ENCODE assay signal across 9 cellular contexts in the genomic region with DNA sequence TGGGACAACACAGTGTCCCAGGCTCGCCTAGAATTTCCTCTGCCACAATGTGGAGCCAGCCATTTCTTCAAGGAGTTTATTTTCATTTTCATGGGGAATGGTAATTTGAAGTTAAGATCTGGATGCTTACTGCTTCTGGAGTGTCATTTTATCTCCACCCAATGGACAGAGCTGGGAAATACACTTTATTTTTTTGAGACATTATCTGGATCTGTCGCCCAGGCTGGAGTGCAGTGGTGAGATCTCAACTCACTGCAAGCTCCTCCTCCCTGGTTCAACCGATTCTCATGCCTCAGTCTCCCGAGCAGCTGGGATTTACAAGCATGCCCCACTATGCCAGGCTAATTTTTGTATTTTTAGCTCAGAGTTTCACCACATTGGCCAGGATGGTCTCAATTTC. TPM values are rescaled to one million over a fixed set of nuclear protein-coding genes. Genes with fewer than 3 reads are reported as not detected.
DNase-seq lines count a peak whose midpoint lies in the region; ATAC-seq, FAIRE-seq and TF ChIP-seq lines count a peak whose summit lies in the region.
"Had no signal": no experiment of that assay in that cellular context is flagged by ENCODE, and none has a peak within 500 bp of the region (broad histone marks: within the 10 kb centered on the region; RNA-seq: fewer than 3 reads in every experiment).

No MANE protein-coding gene starts in this region.

- H2BK15ac ChIP-seq in mesenchymal stem cell (ENCODE audit: low read depth, poor library complexity, severe bottlenecking) = no peak overlapping the region

- H2BK120ac ChIP-seq in mesenchymal stem cell (ENCODE audit: low read depth, low read length) = no peak overlapping the region

- no peak overlapping the region for H3K4me2 ChIP-seq in mesenchymal stem cell (ENCODE audit: low read length, poor library complexity, severe bottlenecking)

- no peak overlapping the region for H3K4ac ChIP-seq in mesenchymal stem cell (ENCODE audit: low read depth in 1 of 2, low read length in 2 of 2)

- H3K9me3 ChIP-seq in endodermal cell (ENCODE audit: control insufficient read depth, low read length) (no peaks in the 10 kb centered on the region), mesenchymal stem cell (ENCODE audit: control insufficient read depth, low read length) (no peaks in the 10 kb centered on the region), aorta (ENCODE audit: control insufficient read depth, low read length) (no peaks in the 10 kb centered on the region)

- H3K4me1 ChIP-seq in endodermal cell (ENCODE audit: control insufficient read depth, insufficient read depth, low read length) = peaks cover 5% of the 10 kb centered on the region
- H3K4me1 ChIP-seq in mesenchymal stem cell (ENCODE audit: control insufficient read depth, insufficient read depth, low read depth, low read length) = no peaks in the 10 kb centered on the region
- H3K4me1 ChIP-seq in aorta (ENCODE audit: control insufficient read depth in 1 of 2, insufficient read depth in 2 of 2, low read length in 2 of 2) = no peaks in the 10 kb centered on the region

- ATAC-seq in HG02981 (IDR thresholded peaks at IDR 0.05; ENCODE audit: unreplicated experiment) (peak; percentile 65), aorta (ENCODE audit: low FRiP score) (peak; percentile 89)

- H3K27ac ChIP-seq in endodermal cell (ENCODE audit: low read depth, low read length) (no peak overlapping the region), mesenchymal stem cell (ENCODE audit: low read length, poor library complexity, severe bottlenecking) (no peak overlapping the region), aorta (ENCODE audit: low read depth in 1 of 2, low read length in 2 of 2) (no peak overlapping the region)

- H3K9me3 Mint-ChIP-seq in endodermal cell = peaks cover 7% of the 10 kb centered on the region

- H3K36me3 Mint-ChIP-seq in endodermal cell (ENCODE audit: low read depth) = no peaks in the 10 kb centered on the region

- H3K79me1 ChIP-seq in mesenchymal stem cell (replicated peaks; ENCODE audit: low read length, poor library complexity, severe bottlenecking) = peaks cover 3% of the 10 kb centered on the region

- H2AK5ac ChIP-seq in mesenchymal stem cell (ENCODE audit: low read length, severe bottlenecking) = no peak overlapping the region

- no peak overlapping the region for H3K14ac ChIP-seq in mesenchymal stem cell (ENCODE audit: low read length in 2 of 2)

- H3K4me3 ChIP-seq in endodermal cell (ENCODE audit: low read length) = no peak overlapping the region
- H3K4me3 ChIP-seq in mesenchymal stem cell (ENCODE audit: insufficient read depth in 1 of 2, low read depth in 1 of 2, low read length in 2 of 2) = no peak overlapping the region
- H3K4me3 ChIP-seq in aorta (ENCODE audit: low read length in 2 of 2) = no peak overlapping the region

- no peak overlapping the region for H4K8ac ChIP-seq in mesenchymal stem cell (ENCODE audit: low read length)

- H3K9ac ChIP-seq in endodermal cell (ENCODE audit: extremely low read depth, low read length, poor library complexity, severe bottlenecking) (no peak overlapping the region), mesenchymal stem cell (ENCODE audit: low read length) (peak overlapping the region; percentile 69)

- TF ChIP-seq CTCF in endodermal cell (conservative IDR thresholded peaks at IDR 0.05) = peak; percentile 68

- no peaks in the 10 kb centered on the region for H3K27me3 ChIP-seq in endodermal cell (ENCODE audit: control insufficient read depth, insufficient read depth, low read length, poor library complexity, severe bottlenecking)
- H3K27me3 ChIP-seq in mesenchymal stem cell (ENCODE audit: control insufficient read depth in 1 of 2, insufficient read depth in 1 of 2, low read length in 2 of 2) = no peaks in the 10 kb centered on the region
- H3K27me3 ChIP-seq in aorta (ENCODE audit: control insufficient read depth in 1 of 2, insufficient read depth in 2 of 2, low read length in 1 of 2) = no peaks in the 10 kb centered on the region

- no peak overlapping the region for H2BK5ac ChIP-seq in mesenchymal stem cell (ENCODE audit: low read depth, low read length, poor library complexity, severe bottlenecking)

- H3K18ac ChIP-seq in mesenchymal stem cell (ENCODE audit: low read depth in 1 of 2, low read length in 2 of 2) = no peak overlapping the region

- H4K91ac ChIP-seq in mesenchymal stem cell (ENCODE audit: low read length) = no peak overlapping the region

- H3K23ac ChIP-seq in mesenchymal stem cell (ENCODE audit: low read length in 2 of 2) = no peak overlapping the region

- peak; percentile 14 for FAIRE-seq in A204.1 (lab: Jason Lieb, UNC)

- 44 to 68% methylated on average over 3 to 4 of the region's 4 CpGs for whole genome bisulfite sequencing in endodermal cell (ENCODE audit: insufficient coverage in 1 of 2, insufficient read length in 1 of 2), 2 experiments
- 8% methylated on average over 4 of the region's 4 CpGs for WGBS in mesenchymal stem cell
- 0 to 2% methylated on average over 4 of the region's 4 CpGs for WGBS in aorta, 2 donors

- H3K4me1 Mint-ChIP-seq in endodermal cell = no peaks in the 10 kb centered on the region

- no peak overlapping the region for H3K4me3 Mint-ChIP-seq in endodermal cell

- H3K36me3 ChIP-seq in endodermal cell (ENCODE audit: control insufficient read depth, insufficient read depth, low read length) (no peaks in the 10 kb centered on the region), mesenchymal stem cell (ENCODE audit: control insufficient read depth in 1 of 2, insufficient read depth in 2 of 2, low read depth in 1 of 2, low read length in 2 of 2) (no peaks in the 10 kb centered on the region), aorta (ENCODE audit: control insufficient read depth in 1 of 2, insufficient read depth in 2 of 2, low read length in 1 of 2) (no peaks in the 10 kb centered on the region)

- no peak overlapping the region for H2BK12ac ChIP-seq in mesenchymal stem cell (ENCODE audit: low read length in 2 of 2)

- peak overlapping the region; percentile 76 for H3K27ac Mint-ChIP-seq in endodermal cell

- intact Hi-C loops in aorta (cut with DNase I) = loop anchor here (5.0 to 10.0 kb wide), 4 partner anchors 204 to 394 kb away; no protein-coding TSS in a partner anchor

- peaks cover under 1% of the 10 kb centered on the region for H3K27me3 Mint-ChIP-seq in endodermal cell (ENCODE audit: insufficient read depth)

- DNase-seq in EH (ENCODE audit: low read depth) (peak; percentile 85), SK-N-DZ (ENCODE audit: low spot score) (peak; percentile 52), endodermal cell (peak; percentile 60), mesenchymal stem cell (peak; percentile 75), aorta (no peak), activated gamma-delta T cell (lab: John Stamatoyannopoulos, UW) (no peak)

- H2AFZ ChIP-seq in mesenchymal stem cell (ENCODE audit: low read depth, low read length) = no peak overlapping the region

RNA-seq across cellular contexts. Expression of gene THG1L, which starts 12.7 kb away (rescaled TPM):
- 12.7 and 17.4 TPM in 2 replicates for polyA plus RNA-seq in SK-N-DZ (2014; cell fraction: cytosol; rRNA removed)
- polyA plus RNA-seq in SK-N-DZ (2014; cell fraction: nucleus; rRNA removed) = 3.3 and 6.6 TPM in 2 replicates
- total RNA-seq in endodermal cell (10 to 100 TPM; 11.6 to 13.8 TPM), aorta (1 to 10 TPM; 7.3 to 8.2 TPM)
- polyA plus RNA-seq in endodermal cell (2013, experiment 1 of 2) = 10.9 TPM
- 11.2 TPM for polyA plus RNA-seq in endodermal cell (2013, experiment 2 of 2)
- 13.5 TPM for polyA plus RNA-seq in mesenchymal stem cell (2013, experiment 1 of 2)
- 14.5 TPM for polyA plus RNA-seq in mesenchymal stem cell (2013, experiment 2 of 2)
- polyA plus RNA-seq in aorta = 10 to 100 TPM in 1 of 2 donors, 1 to 10 TPM in 1; 9.8 to 13.5 TPM

RNA-seq across cellular contexts. Expression of gene LSM11, which starts 25.0 kb away (rescaled TPM):
- polyA plus RNA-seq in SK-N-DZ (2014; cell fraction: cytosol; rRNA removed) = 8.6 and 11.6 TPM in 2 replicates
- polyA plus RNA-seq in SK-N-DZ (2014; cell fraction: nucleus; rRNA removed) = 13.4 and 14.6 TPM in 2 replicates
- total RNA-seq in endodermal cell (1 to 10 TPM; 3.7 to 4.5 TPM), aorta (1 to 10 TPM; 5.2 to 5.9 TPM)
- polyA plus RNA-seq in endodermal cell (2013, experiment 1 of 2) = 7.9 TPM
- 6.6 TPM for polyA plus RNA-seq in endodermal cell (2013, experiment 2 of 2)
- 1.6 TPM for polyA plus RNA-seq in mesenchymal stem cell (2013, experiment 1 of 2)
- 1.6 TPM for polyA plus RNA-seq in mesenchymal stem cell (2013, experiment 2 of 2)
- polyA plus RNA-seq in aorta = 1 to 10 TPM; 1.9 to 2.9 TPM

RNA-seq across cellular contexts. Expression of gene C5orf52, which starts 47.2 kb away (rescaled TPM):
- polyA plus RNA-seq in SK-N-DZ (2014; cell fraction: cytosol; rRNA removed) = not detected in 2 replicates
- not detected in 2 replicates for polyA plus RNA-seq in SK-N-DZ (2014; cell fraction: nucleus; rRNA removed)
- total RNA-seq in endodermal cell (not detected), aorta (not detected)
- polyA plus RNA-seq in endodermal cell (2013, experiment 1 of 2) = not detected
- polyA plus RNA-seq in endodermal cell (2013, experiment 2 of 2) = not detected
- polyA plus RNA-seq in mesenchymal stem cell (2013, experiment 1 of 2) = not detected
- not detected for polyA plus RNA-seq in mesenchymal stem cell (2013, experiment 2 of 2)
- not detected for polyA plus RNA-seq in aorta
- total RNA-seq: pulmonary artery endothelial cell had no signal

Comparison
In these comparisons a context has a peak if more than half of its experiments do, and no peak if none do; other contexts are left out.
1. DNase-seq: peak in EH (single experiment), SK-N-DZ (single experiment), endodermal cell (single experiment) and mesenchymal stem cell (single experiment); none in aorta (0 of 2) and activated gamma-delta T cell (single experiment).